17 cellular contexts compared by ENCODE assay signal in genomic region chr3:77171026-77171425, GRCh38.
A peak's percentile ranks its signal among the peaks of the same experiment; 100 is the strongest.
DNase-seq lines count a peak whose midpoint lies in the region; ATAC-seq, FAIRE-seq and TF ChIP-seq lines count a peak whose summit lies in the region.
"Had no signal": no experiment of that assay in that cellular context is flagged by ENCODE, and none has a peak within 500 bp of the region (broad histone marks: within the 10 kb centered on the region; RNA-seq: fewer than 3 reads in every experiment).

No MANE protein-coding gene starts in this region.

- no peaks in the 10 kb centered on the region for H4K20me1 ChIP-seq in K562 (replicated peaks; ENCODE audit: control insufficient read depth, insufficient read depth, low read length)

- CTCF ChIA-PET in K562 (lab: Yijun Ruan, JAX; ENCODE audit: low intra/inter-chr PET ratio) = no interaction called here

- BruUV-seq in K562 (replicated peaks; lab: Mats Ljungman, UMichigan) = no TSS peak

- H3K9ac ChIP-seq in K562 (ENCODE audit: insufficient read depth in 1 of 2, low read depth in 2 of 2, low read length in 2 of 2) = no peak overlapping the region

- H3K4me3 ChIP-seq in K562 = no peak overlapping the region
- H3K4me3 ChIP-seq: A549 had no signal

- TF ChIP-seq CTCF in K562 (IDR thresholded peaks at IDR 0.05 in 2 of 3, conservative IDR thresholded peaks at IDR 0.05 in 1 of 3; ENCODE audit: insufficient read depth in 2 of 3, low read depth in 1 of 3, low read length in 3 of 3) = no peak

- H3K9me3 ChIP-seq in K562 (replicated peaks; ENCODE audit: control insufficient read depth, insufficient read depth, low read depth, low read length) = no peaks in the 10 kb centered on the region
- H3K9me3 ChIP-seq: A549 had no signal

- no peaks in the 10 kb centered on the region for H3K27me3 ChIP-seq in K562 (ENCODE audit: control insufficient read depth in 2 of 2, insufficient read depth in 2 of 2, low read length in 2 of 2)

- H3K79me2 ChIP-seq in K562 (ENCODE audit: control insufficient read depth, insufficient read depth, low read length) = no peaks in the 10 kb centered on the region

- FAIRE-seq in K562 (lab: Jason Lieb, UNC) = no peak
- FAIRE-seq: A549, HepG2, HTR-8/SVneo had no signal

- H2AFZ ChIP-seq in K562 (ENCODE audit: low read depth, low read length) = peak overlapping the region; percentile 68

- peaks cover 0 to 3% of the 10 kb centered on the region in 2 experiments; a peak in 1 of 5 replicates for H3K4me1 ChIP-seq in K562 (replicated peaks in 1 of 2; ENCODE audit: control insufficient read depth in 2 of 2, insufficient read depth in 2 of 2, low read length in 2 of 2)
- H3K4me1 ChIP-seq: A549 had no signal

- H3K4me2 ChIP-seq in K562 (ENCODE audit: insufficient read depth, low read length) = no peak overlapping the region; the same call in 1 of the 2 replicates
- H3K4me2 ChIP-seq: A549 had no signal

- H3K36me3 ChIP-seq in K562 (ENCODE audit: control insufficient read depth, insufficient read depth, low read length) = no peaks in the 10 kb centered on the region

- TF ChIP-seq EP300 in K562 (IDR thresholded peaks at IDR 0.05; ENCODE audit: low read length) = no peak

- POLR2A ChIA-PET in K562 (lab: Yijun Ruan, JAX) = no interaction called here

- no peak for TF ChIP-seq POLR2A in K562 (conservative IDR thresholded peaks at IDR 0.05)

- H3K9me1 ChIP-seq in K562 (ENCODE audit: control insufficient read depth, insufficient read depth, low read length) = no peaks in the 10 kb centered on the region

- intact Hi-C loops in K562 (cut with micrococcal nuclease) = no loop called here

- TF ChIP-seq RAD21 in K562 (CRISPR knock-in tag; conservative IDR thresholded peaks at IDR 0.05 in 1 of 2, IDR thresholded peaks at IDR 0.05 in 1 of 2) = no peak

- WGBS in K562 (ENCODE audit: insufficient coverage, low coverage, missing lambda C conversion rate) = 27% methylated on average over 5 of the region's 5 CpGs

- no peak for ATAC-seq in K562
- ATAC-seq: A549; CD8-positive, alpha-beta T cell; HepG2 had no signal

- in situ Hi-C loops in G401 (cut with HindIII; ENCODE audit: low sequenced_read_pairs) = no loop called here
- in situ Hi-C loops in K562 (cut with MboI) = no loop called here

- peak; percentile 44 for DNase-seq in G401 (ENCODE audit: low spot score)
- DNase-seq in OCI-M1 (lab: John Stamatoyannopoulos, UW) = peak; percentile 17
- DNase-seq in K562 (ENCODE audit: extremely low read depth in 1 of 4, low spot score in 3 of 4) = no peak
- peak; percentile 47 for DNase-seq in retina
- no peak for DNase-seq in MV-4-11 (lab: John Stamatoyannopoulos, UW)
- DNase-seq in SW480 (ENCODE audit: low spot score) = no peak
- DNase-seq: CD8-positive, alpha-beta T cell; COR-L47; DMS153; DMS79 treated with DMSO at 0.1 percent for 48 hours; EL; GF-D8; HCEC 1CT; HFFc6 had no signal

- no peak overlapping the region for H3K27ac ChIP-seq in K562 (ENCODE audit: extremely low read depth, low read depth, low read length)
- H3K27ac ChIP-seq: A549 had no signal

TF ChIP-seq in K562, 482 proteins besides CTCF, POLR2A, EP300 and RAD21:
- TF ChIP-seq CREBBP (IDR thresholded peaks at IDR 0.05; ENCODE audit: low read depth, low read length) (no peak), MEIS2 (IDR thresholded peaks at IDR 0.05; ENCODE audit: partially characterized antibody) (peak; percentile 29)
- TF ChIP-seq, protein P1, sequence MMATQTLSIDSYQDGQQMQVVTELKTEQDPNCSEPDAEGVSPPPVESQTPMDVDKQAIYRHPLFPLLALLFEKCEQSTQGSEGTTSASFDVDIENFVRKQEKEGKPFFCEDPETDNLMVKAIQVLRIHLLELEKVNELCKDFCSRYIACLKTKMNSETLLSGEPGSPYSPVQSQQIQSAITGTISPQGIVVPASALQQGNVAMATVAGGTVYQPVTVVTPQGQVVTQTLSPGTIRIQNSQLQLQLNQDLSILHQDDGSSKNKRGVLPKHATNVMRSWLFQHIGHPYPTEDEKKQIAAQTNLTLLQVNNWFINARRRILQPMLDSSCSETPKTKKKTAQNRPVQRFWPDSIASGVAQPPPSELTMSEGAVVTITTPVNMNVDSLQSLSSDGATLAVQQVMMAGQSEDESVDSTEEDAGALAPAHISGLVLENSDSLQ (IDR thresholded peaks at IDR 0.05) = peak; percentile 41

Comparison
In these comparisons a context has a peak if more than half of its experiments do, and no peak if none do; other contexts are left out.
1. DNase-seq: peak in G401 (single experiment), OCI-M1 (single experiment) and retina (single experiment); none in K562 (0 of 4), MV-4-11 (single experiment) and SW480 (single experiment).